Comparison of ENCODE assay signal across 24 cellular contexts in genomic region chr1:201516511-201517127, GRCh38. TPM values are rescaled to one million over a fixed set of nuclear protein-coding genes. Genes with fewer than 3 reads are reported as not detected.
DNase-seq lines count a peak whose midpoint lies in the region; ATAC-seq, FAIRE-seq and TF ChIP-seq lines count a peak whose summit lies in the region.
"Had no signal": no experiment of that assay in that cellular context is flagged by ENCODE, and none has a peak within 500 bp of the region (broad histone marks: within the 10 kb centered on the region; RNA-seq: fewer than 3 reads in every experiment).

No MANE protein-coding gene starts in this region.

- no peak for ATAC-seq in PC-3
- ATAC-seq in K562 = no peak
- ATAC-seq: SK-N-SH treated with all-trans-retinoic acid at 6 μM for 48 hours had no signal

- CTCF ChIA-PET in A673 (lab: Charles Lee) (no interaction called here), PC-3 (lab: Charles Lee) (interaction anchor here (0.6 to 1.0 kb wide), 2 partner anchors 13 to 35 kb away, joined by 4 to 5 read pairs; no protein-coding TSS in a partner anchor), K562 (lab: Yijun Ruan, JAX; ENCODE audit: low intra/inter-chr PET ratio) (interaction anchor here (1.1 kb wide), 1 partner anchor 81 kb away, joined by 3 read pairs; no protein-coding TSS in a partner anchor)

- H3K4me1 ChIP-seq in A673 (ENCODE audit: insufficient read depth, low read length, poor library complexity, severe bottlenecking) (peaks cover 57% of the 10 kb centered on the region), PC-3 (ENCODE audit: insufficient read depth, low read length) (peaks cover 46% of the 10 kb centered on the region), K562 (replicated peaks in 1 of 2; ENCODE audit: control insufficient read depth in 2 of 2, insufficient read depth in 2 of 2, low read length in 2 of 2) (peaks cover 18 to 39% of the 10 kb centered on the region in 2 experiments)

- no peak overlapping the region for H2AFZ ChIP-seq in PC-3 (ENCODE audit: low read length)
- no peak overlapping the region for H2AFZ ChIP-seq in K562 (ENCODE audit: low read depth, low read length)
- H2AFZ ChIP-seq: GM23248 had no signal

- no peak overlapping the region for H3K4me3 Mint-ChIP-seq in mesothelial cell of epicardium
- H3K4me3 Mint-ChIP-seq in activated T-helper 1 cell treated with anti-CD3 and anti-CD28 coated beads, Interleukin-12 subunit alpha, Interleukin-12 subunit beta, Interleukin-2, Interleukin-4 antibody, amounts not matched to agents 30 ng/mL and 10 ng/mL and 1 ng/mL, durations not matched to agents 14 hours and 24 hours and 36 hours = no peak overlapping the region
- H3K4me3 Mint-ChIP-seq: H9 had no signal

- DNase-seq in A673 (ENCODE audit: low spot score) (peak; percentile 81), PC-3 (no peak), K562 (ENCODE audit: extremely low read depth in 1 of 4, low spot score in 3 of 4) (peak in 2 of 4 experiments; percentile 36 to 50), mesothelial cell of epicardium (ENCODE audit: low spot score in 2 of 2, unreplicated experiment in 2 of 2) (no peak), HCEC 1CT (no peak), nucleus accumbens (lab: John Stamatoyannopoulos, UW) (no peak), G401 (ENCODE audit: low spot score) (no peak)
- no peak for DNase-seq in activated T-helper 1 cell treated with anti-CD3 and anti-CD28 coated beads, Interleukin-12 subunit alpha, Interleukin-12 subunit beta, Interleukin-2, Interleukin-4 antibody, amounts not matched to agents 30 ng/mL and 10 ng/mL and 1 ng/mL, durations not matched to agents 14 hours and 24 hours and 36 hours (ENCODE audit: low spot score)
- DNase-seq: 8988T, DMS153, H9, Karpas-422, NCI-H1092, NCI-H1436, NCI-H187, NCI-H2081 treated with DMSO at 0.1 percent for 48 hours, NCI-H2171, NCI-H510A, NCI-H69 had no signal

- peaks cover 75% of the 10 kb centered on the region for H3K4me1 Mint-ChIP-seq in mesothelial cell of epicardium
- H3K4me1 Mint-ChIP-seq in activated T-helper 1 cell treated with anti-CD3 and anti-CD28 coated beads, Interleukin-12 subunit alpha, Interleukin-12 subunit beta, Interleukin-2, Interleukin-4 antibody, amounts not matched to agents 30 ng/mL and 10 ng/mL and 1 ng/mL, durations not matched to agents 14 hours and 24 hours and 36 hours (ENCODE audit: low read depth) = no peaks in the 10 kb centered on the region

- no peaks in the 10 kb centered on the region for H3K79me2 ChIP-seq in PC-3 (ENCODE audit: low read length)
- no peaks in the 10 kb centered on the region for H3K79me2 ChIP-seq in K562 (ENCODE audit: control insufficient read depth, insufficient read depth, low read length)

- H3K36me3 ChIP-seq in A673 (ENCODE audit: insufficient read depth, low read length, poor library complexity, severe bottlenecking) (no peaks in the 10 kb centered on the region), PC-3 (ENCODE audit: low read depth, low read length) (no peaks in the 10 kb centered on the region; the same call in 1 of the 2 replicates), K562 (ENCODE audit: control insufficient read depth, insufficient read depth, low read length) (no peaks in the 10 kb centered on the region)

- H3K9me3 ChIP-seq in A673 (ENCODE audit: low read depth, low read length, poor library complexity, severe bottlenecking) (no peaks in the 10 kb centered on the region), PC-3 (ENCODE audit: low read length) (no peaks in the 10 kb centered on the region), K562 (replicated peaks; ENCODE audit: control insufficient read depth, insufficient read depth, low read depth, low read length) (no peaks in the 10 kb centered on the region)

- FAIRE-seq in K562 (lab: Jason Lieb, UNC) = no peak
- FAIRE-seq: GM18507, RCC 7860 had no signal

- TF ChIP-seq RAD21 in K562 (CRISPR knock-in tag; conservative IDR thresholded peaks at IDR 0.05 in 1 of 2, IDR thresholded peaks at IDR 0.05 in 1 of 2) = no peak

- no peaks in the 10 kb centered on the region for H3K9me2 ChIP-seq in PC-3 (replicated peaks; ENCODE audit: low read length)

- H3K27me3 ChIP-seq in A673 (replicated peaks; ENCODE audit: insufficient read depth, low read depth, low read length, poor library complexity) = no peaks in the 10 kb centered on the region
- H3K27me3 ChIP-seq in PC-3 (ENCODE audit: low read length) = no peaks in the 10 kb centered on the region
- H3K27me3 ChIP-seq in K562 (ENCODE audit: control insufficient read depth in 2 of 2, insufficient read depth in 2 of 2, low read length in 2 of 2) = no peaks in the 10 kb centered on the region

- H3K4me2 ChIP-seq in PC-3 (ENCODE audit: low read length) (no peak overlapping the region), K562 (ENCODE audit: insufficient read depth, low read length) (no peak overlapping the region)

- H3K4me3 ChIP-seq in A673 (ENCODE audit: low read depth, low read length, poor library complexity, severe bottlenecking) = no peak overlapping the region
- H3K4me3 ChIP-seq in PC-3 (ENCODE audit: low read length) = no peak overlapping the region
- H3K4me3 ChIP-seq in K562 = no peak overlapping the region
- H3K4me3 ChIP-seq: GM23248 had no signal

- no peaks in the 10 kb centered on the region for H4K20me1 ChIP-seq in PC-3 (ENCODE audit: low read length)
- H4K20me1 ChIP-seq in K562 (replicated peaks; ENCODE audit: control insufficient read depth, insufficient read depth, low read length) = no peaks in the 10 kb centered on the region

- H3K27ac ChIP-seq in A673 (ENCODE audit: low read depth, low read length, poor library complexity, severe bottlenecking) = peak overlapping the region; percentile 92
- 0 out of 2 replicates have a peak overlapping the region, but pooled peaks have one; percentile 58 for H3K27ac ChIP-seq in PC-3 (ENCODE audit: low read length)
- H3K27ac ChIP-seq in K562 (ENCODE audit: extremely low read depth, low read depth, low read length) = no peak overlapping the region
- H3K27ac ChIP-seq: GM23248, HL-60 had no signal

- TF ChIP-seq POLR2A in K562 (conservative IDR thresholded peaks at IDR 0.05) = no peak

- H3K9me1 ChIP-seq in K562 (ENCODE audit: control insufficient read depth, insufficient read depth, low read length) = no peaks in the 10 kb centered on the region

- 55% methylated on average over 2 of the region's 2 CpGs for WGBS in K562 (ENCODE audit: insufficient coverage, low coverage, missing lambda C conversion rate)

- TF ChIP-seq CTCF in A673 (conservative IDR thresholded peaks at IDR 0.05; ENCODE audit: low read depth, low read length) (no peak), PC-3 (conservative IDR thresholded peaks at IDR 0.05; ENCODE audit: low read depth, low read length) (no peak), K562 (IDR thresholded peaks at IDR 0.05 in 2 of 3, conservative IDR thresholded peaks at IDR 0.05 in 1 of 3; ENCODE audit: insufficient read depth in 2 of 3, low read depth in 1 of 3, low read length in 3 of 3) (no peak), mesothelial cell of epicardium (IDR thresholded peaks at IDR 0.05; ENCODE audit: unreplicated experiment) (no peak)

- H3K27me3 Mint-ChIP-seq in mesothelial cell of epicardium (ENCODE audit: low read depth) = no peaks in the 10 kb centered on the region
- H3K27me3 Mint-ChIP-seq in activated T-helper 1 cell treated with anti-CD3 and anti-CD28 coated beads, Interleukin-12 subunit alpha, Interleukin-12 subunit beta, Interleukin-2, Interleukin-4 antibody, amounts not matched to agents 30 ng/mL and 10 ng/mL and 1 ng/mL, durations not matched to agents 14 hours and 24 hours and 36 hours (ENCODE audit: insufficient read depth) = no peaks in the 10 kb centered on the region

- no TSS peak for BruUV-seq in A673 (replicated peaks; lab: Mats Ljungman, UMichigan)
- no TSS peak for BruUV-seq in PC-3 (replicated peaks; lab: Mats Ljungman, UMichigan)
- BruUV-seq in K562 (replicated peaks; lab: Mats Ljungman, UMichigan) = no TSS peak

- intact Hi-C loops in A673 (cut with micrococcal nuclease; ENCODE audit: unreplicated experiment) = loop anchor here (1.0 kb wide), 1 partner anchor 250 kb away; no protein-coding TSS in a partner anchor
- intact Hi-C loops in PC-3 (cut with micrococcal nuclease) = no loop called here
- intact Hi-C loops in K562 (cut with micrococcal nuclease) = no loop called here
- intact Hi-C loops in activated T-helper 1 cell treated with anti-CD3 and anti-CD28 coated beads, Interleukin-12 subunit alpha, Interleukin-12 subunit beta, Interleukin-2, Interleukin-4 antibody, amounts not matched to agents 30 ng/mL and 10 ng/mL and 1 ng/mL, durations not matched to agents 14 hours and 24 hours and 36 hours (cut with micrococcal nuclease) = no loop called here

- no peaks in the 10 kb centered on the region for H3F3A ChIP-seq in PC-3 (ENCODE audit: low read length, unreplicated experiment)

- in situ Hi-C loops in K562 (cut with MboI) = no loop called here
- in situ Hi-C loops in G401 (cut with HindIII; ENCODE audit: low sequenced_read_pairs) = no loop called here

- H3K36me3 Mint-ChIP-seq in mesothelial cell of epicardium = no peaks in the 10 kb centered on the region
- peaks cover 9% of the 10 kb centered on the region for H3K36me3 Mint-ChIP-seq in activated T-helper 1 cell treated with anti-CD3 and anti-CD28 coated beads, Interleukin-12 subunit alpha, Interleukin-12 subunit beta, Interleukin-2, Interleukin-4 antibody, amounts not matched to agents 30 ng/mL and 10 ng/mL and 1 ng/mL, durations not matched to agents 14 hours and 24 hours and 36 hours (ENCODE audit: low read depth)

- no peak for TF ChIP-seq EP300 in K562 (IDR thresholded peaks at IDR 0.05; ENCODE audit: low read length)

- H3K27ac Mint-ChIP-seq in mesothelial cell of epicardium = peak overlapping the region; percentile 98
- no peak overlapping the region for H3K27ac Mint-ChIP-seq in activated T-helper 1 cell treated with anti-CD3 and anti-CD28 coated beads, Interleukin-12 subunit alpha, Interleukin-12 subunit beta, Interleukin-2, Interleukin-4 antibody, amounts not matched to agents 30 ng/mL and 10 ng/mL and 1 ng/mL, durations not matched to agents 14 hours and 24 hours and 36 hours
- H3K27ac Mint-ChIP-seq: H9 had no signal

- H3K9ac ChIP-seq in PC-3 (ENCODE audit: low read length) (no peak overlapping the region), K562 (ENCODE audit: insufficient read depth in 1 of 2, low read depth in 2 of 2, low read length in 2 of 2) (no peak overlapping the region)
- H3K9ac ChIP-seq: GM23248 had no signal

- POLR2A ChIA-PET in A673 (lab: Charles Lee; ENCODE audit: low non-redundant PET) (no interaction called here), PC-3 (lab: Charles Lee; ENCODE audit: unreplicated experiment) (no interaction called here), K562 (lab: Yijun Ruan, JAX) (interaction anchor here (0.5 to 1.6 kb wide), 4 partner anchors 18 to 190 kb away, joined by 3 to 4 read pairs (median 3); no protein-coding TSS in a partner anchor)

- H3K9me3 Mint-ChIP-seq in mesothelial cell of epicardium = no peaks in the 10 kb centered on the region
- H3K9me3 Mint-ChIP-seq in activated T-helper 1 cell treated with anti-CD3 and anti-CD28 coated beads, Interleukin-12 subunit alpha, Interleukin-12 subunit beta, Interleukin-2, Interleukin-4 antibody, amounts not matched to agents 30 ng/mL and 10 ng/mL and 1 ng/mL, durations not matched to agents 14 hours and 24 hours and 36 hours = no peaks in the 10 kb centered on the region
- H3K9me3 Mint-ChIP-seq: H9 had no signal

RNA-seq across cellular contexts. Expression of gene CSRP1, which starts 9.7 kb away (rescaled TPM):
- total RNA-seq in A673 (2021) (402 and 517 TPM in 2 replicates), PC-3 (2014; rRNA removed) (147 and 189 TPM in 2 replicates), K562 (2014; rRNA removed) (23.7 and 30.8 TPM in 2 replicates), K562 (2014; rRNA removed; fragmentation: Illumina TruSeq; extraction: Trizol) (19.6 and 22.6 TPM in 2 replicates), K562 (2015; rRNA removed; fragmentation: Illumina TruSeq; extraction: Trizol) (28.3 and 30.3 TPM in 2 replicates), K562 (2021) (25.7 and 28.2 TPM in 2 replicates), mesothelial cell of epicardium (10.4 to 11.4 TPM (median 10.7 TPM) in 3 replicates)
- 6.5 and 10.3 TPM in 2 replicates for total RNA-seq in K562 (2011; cell fraction: chromatin; rRNA removed; ENCODE audit: low replicate concordance)
- total RNA-seq in K562 (2011; cell fraction: nucleolus; rRNA removed) = 7.0 and 7.5 TPM in 2 replicates
- 7.3 and 8.9 TPM in 2 replicates for total RNA-seq in K562 (2011; cell fraction: nucleoplasm; rRNA removed)
- polyA plus RNA-seq in K562 (2011; rRNA removed) (21.3 and 23.7 TPM in 2 replicates), K562 (2014; fragmentation: Illumina TruSeq; extraction: Trizol) (34.6 and 39.4 TPM in 2 replicates), K562 (2014; fragmentation: Nextera tagmentation; extraction: Ambion mirVana) (10 to 100 TPM in 1 of 2 experiments, 1 to 10 TPM in 1; 6.8 to 11.0 TPM), K562 (2014; rRNA removed) (24.9 and 32.1 TPM in 2 replicates)
- 29.2 and 43.4 TPM in 2 replicates for polyA plus RNA-seq in K562 (2011; cell fraction: cytosol; rRNA removed)
- 14.3 and 20.0 TPM in 2 replicates for polyA plus RNA-seq in K562 (2011; cell fraction: nucleus; rRNA removed)
- polyA plus RNA-seq in K562 (2012) = 39.0 and 47.5 TPM in 2 replicates
- 14.3 and 19.7 TPM in 2 replicates for polyA minus RNA-seq in K562 (2011; rRNA and poly(A)+ RNA removed)
- polyA minus RNA-seq in K562 (2011; cell fraction: cytosol; rRNA and poly(A)+ RNA removed) = 12.0 and 16.7 TPM in 2 replicates
- polyA minus RNA-seq in K562 (2011; cell fraction: nucleus; rRNA and poly(A)+ RNA removed) = 7.7 and 8.8 TPM in 2 replicates
- total RNA-seq in G401 (2014; rRNA removed; shearing (Covaris generic)) = 176 and 198 TPM in 2 replicates
- 66.0 and 66.2 TPM in 2 replicates for total RNA-seq in activated T-helper 1 cell treated with anti-CD3 and anti-CD28 coated beads, Interleukin-12 subunit alpha, Interleukin-12 subunit beta, Interleukin-2, Interleukin-4 antibody, amounts not matched to agents 30 ng/mL and 10 ng/mL and 1 ng/mL, durations not matched to agents 14 hours and 24 hours and 36 hours

RNA-seq across cellular contexts. Expression of gene NAV1, which starts 22.3 kb away (rescaled TPM):
- total RNA-seq in A673 (2021) (48.2 and 51.2 TPM in 2 replicates), PC-3 (2014; rRNA removed) (2.6 and 6.5 TPM in 2 replicates), K562 (2014; rRNA removed) (4.5 and 4.9 TPM in 2 replicates), K562 (2014; rRNA removed; fragmentation: Illumina TruSeq; extraction: Trizol) (3.2 and 3.7 TPM in 2 replicates), K562 (2015; rRNA removed; fragmentation: Illumina TruSeq; extraction: Trizol) (2.9 and 3.3 TPM in 2 replicates), K562 (2021) (15.4 and 16.8 TPM in 2 replicates), mesothelial cell of epicardium (88.8 to 95.9 TPM (median 95.4 TPM) in 3 replicates)
- total RNA-seq in K562 (2011; cell fraction: chromatin; rRNA removed; ENCODE audit: low replicate concordance) = 12.5 and 15.1 TPM in 2 replicates
- total RNA-seq in K562 (2011; cell fraction: nucleolus; rRNA removed) = 5.0 and 6.2 TPM in 2 replicates
- total RNA-seq in K562 (2011; cell fraction: nucleoplasm; rRNA removed) = 10.3 and 12.7 TPM in 2 replicates
- polyA plus RNA-seq in K562 (2011; rRNA removed) (0.91 TPM in 2 replicates), K562 (2014; fragmentation: Illumina TruSeq; extraction: Trizol) (10.7 and 13.2 TPM in 2 replicates), K562 (2014; fragmentation: Nextera tagmentation; extraction: Ambion mirVana) (1 to 10 TPM; 1.8 to 2.1 TPM), K562 (2014; rRNA removed) (4.2 and 5.6 TPM in 2 replicates)
- 0.63 and 0.92 TPM in 2 replicates for polyA plus RNA-seq in K562 (2011; cell fraction: cytosol; rRNA removed)
- polyA plus RNA-seq in K562 (2011; cell fraction: nucleus; rRNA removed) = 2.0 and 4.7 TPM in 2 replicates
- 16.3 and 25.4 TPM in 2 replicates for polyA plus RNA-seq in K562 (2012)
- 1.5 and 1.9 TPM in 2 replicates for polyA minus RNA-seq in K562 (2011; rRNA and poly(A)+ RNA removed)
- polyA minus RNA-seq in K562 (2011; cell fraction: cytosol; rRNA and poly(A)+ RNA removed) = 3.9 and 4.1 TPM in 2 replicates
- 2.9 and 3.0 TPM in 2 replicates for polyA minus RNA-seq in K562 (2011; cell fraction: nucleus; rRNA and poly(A)+ RNA removed)
- 14.4 and 20.0 TPM in 2 replicates for total RNA-seq in G401 (2014; rRNA removed; shearing (Covaris generic))
- total RNA-seq in activated T-helper 1 cell treated with anti-CD3 and anti-CD28 coated beads, Interleukin-12 subunit alpha, Interleukin-12 subunit beta, Interleukin-2, Interleukin-4 antibody, amounts not matched to agents 30 ng/mL and 10 ng/mL and 1 ng/mL, durations not matched to agents 14 hours and 24 hours and 36 hours = 0.83 and 1.6 TPM in 2 replicates

RNA-seq across cellular contexts. Expression of gene PHLDA3, which starts 47.6 kb away (rescaled TPM):
- total RNA-seq in A673 (2021) (23.9 and 24.1 TPM in 2 replicates), PC-3 (2014; rRNA removed) (216 and 349 TPM in 2 replicates), K562 (2014; rRNA removed) (0.27 TPM in 1 of 2 replicates, not detected in the other), K562 (2014; rRNA removed; fragmentation: Illumina TruSeq; extraction: Trizol) (not detected in 2 replicates), K562 (2015; rRNA removed; fragmentation: Illumina TruSeq; extraction: Trizol) (not detected in 2 replicates), K562 (2021) (0.11 and 0.42 TPM in 2 replicates), mesothelial cell of epicardium (84.0 to 92.8 TPM (median 87.5 TPM) in 3 replicates)
- total RNA-seq in K562 (2011; cell fraction: chromatin; rRNA removed; ENCODE audit: low replicate concordance) = not detected in 2 replicates
- not detected in 2 replicates for total RNA-seq in K562 (2011; cell fraction: nucleolus; rRNA removed)
- not detected in 2 replicates for total RNA-seq in K562 (2011; cell fraction: nucleoplasm; rRNA removed)
- polyA plus RNA-seq in K562 (2011; rRNA removed) (not detected in 2 replicates), K562 (2014; fragmentation: Illumina TruSeq; extraction: Trizol) (not detected in 2 replicates), K562 (2014; fragmentation: Nextera tagmentation; extraction: Ambion mirVana) (not detected), K562 (2014; rRNA removed) (not detected in 2 replicates)
- 0.13 TPM in 1 of 2 replicates, not detected in the other for polyA plus RNA-seq in K562 (2011; cell fraction: cytosol; rRNA removed)
- polyA plus RNA-seq in K562 (2011; cell fraction: nucleus; rRNA removed) = 0.04 TPM in 1 of 2 replicates, not detected in the other
- not detected in 2 replicates for polyA plus RNA-seq in K562 (2012)
- not detected in 2 replicates for polyA minus RNA-seq in K562 (2011; rRNA and poly(A)+ RNA removed)
- polyA minus RNA-seq in K562 (2011; cell fraction: cytosol; rRNA and poly(A)+ RNA removed) = not detected in 2 replicates
- not detected in 2 replicates for polyA minus RNA-seq in K562 (2011; cell fraction: nucleus; rRNA and poly(A)+ RNA removed)
- 400 and 462 TPM in 2 replicates for total RNA-seq in G401 (2014; rRNA removed; shearing (Covaris generic))
- total RNA-seq in activated T-helper 1 cell treated with anti-CD3 and anti-CD28 coated beads, Interleukin-12 subunit alpha, Interleukin-12 subunit beta, Interleukin-2, Interleukin-4 antibody, amounts not matched to agents 30 ng/mL and 10 ng/mL and 1 ng/mL, durations not matched to agents 14 hours and 24 hours and 36 hours = 16.6 and 17.3 TPM in 2 replicates

Comparison
In these comparisons a context has a peak if more than half of its experiments do, and no peak if none do; other contexts are left out.
1. RNA of gene PHLDA3, which starts 47.6 kb away (total RNA-seq): 400 to 462 TPM in G401, 216 to 349 TPM in PC-3, 84.0 to 92.8 TPM in mesothelial cell of epicardium, 23.9 to 24.1 TPM in A673 and 16.6 to 17.3 TPM in activated T-helper 1 cell treated with anti-CD3 and anti-CD28 coated beads, Interleukin-12 subunit alpha, Interleukin-12 subunit beta, Interleukin-2, Interleukin-4 antibody, amounts not matched to agents 30 ng/mL and 10 ng/mL and 1 ng/mL, durations not matched to agents 14 hours and 24 hours and 36 hours; 0.11 to 0.42 TPM in K562; every median in the first group is over 10 times any median in the second.